12 cellular contexts compared by ENCODE assay signal in the genomic region with DNA sequence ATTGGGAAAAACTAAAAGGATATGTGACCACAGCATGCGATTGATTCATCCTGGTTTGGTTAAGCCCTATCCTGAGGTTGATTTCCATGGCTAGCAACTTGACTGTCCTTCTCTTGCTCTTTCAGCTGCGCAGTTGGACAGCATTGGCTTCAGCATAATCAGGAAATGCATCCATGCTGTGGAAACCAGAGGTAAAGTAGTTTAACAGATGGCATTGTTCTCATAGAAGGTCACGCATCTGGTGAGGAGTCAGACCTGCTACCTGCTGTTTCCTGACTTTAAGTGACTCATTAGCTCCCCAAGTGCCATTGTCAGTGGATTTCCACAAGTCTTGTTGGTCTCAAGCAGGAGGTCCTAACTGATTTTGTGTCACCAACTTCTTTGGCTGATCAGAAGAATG.
DNase-seq lines count a peak whose midpoint lies in the region; ATAC-seq, FAIRE-seq and TF ChIP-seq lines count a peak whose summit lies in the region.
"Had no signal": no experiment of that assay in that cellular context is flagged by ENCODE, and none has a peak within 500 bp of the region (broad histone marks: within the 10 kb centered on the region; RNA-seq: fewer than 3 reads in every experiment).

No MANE protein-coding gene starts in this region.

- TF ChIP-seq POLR2A in GM12878 (IDR thresholded peaks at IDR 0.05; ENCODE audit: low read depth, low read length): no peak

- CTCF ChIA-PET in GM12878 (lab: Yijun Ruan, JAX): interaction anchor here (1.0 to 2.6 kb wide), 5 partner anchors 13 to 145 kb away, joined by 3 to 14 read pairs (median 3); no protein-coding TSS in a partner anchor

- H3K4me1 Mint-ChIP-seq in activated T-cell treated with anti-CD3 and anti-CD28 coated beads, Interleukin-2, amount 50 U/mL, for 72 hours (ENCODE audit: low read depth): peaks cover 52% of the 10 kb centered on the region

- no peak for FAIRE-seq in GM12878 (lab: Jason Lieb, UNC)

- intact Hi-C loops in GM12878 (cut with micrococcal nuclease; ENCODE audit: unreplicated experiment): loop anchor here (2.0 kb wide), 1 partner anchor 14 kb away; no protein-coding TSS in a partner anchor

- no peak for TF ChIP-seq EP300 in GM12878 (IDR thresholded peaks at IDR 0.05; ENCODE audit: borderline replicate concordance in 1 of 2, control insufficient read depth in 1 of 2, low read depth in 2 of 2, low read length in 2 of 2)

- no peak overlapping the region for H3K4me2 ChIP-seq in GM12878 (ENCODE audit: control insufficient read depth, insufficient read depth)

- in situ Hi-C loops in GM12878 (cut with MboI): no loop called here

- H3K4me3 ChIP-seq in GM12878: no peak overlapping the region

- no peaks in the 10 kb centered on the region; the same call in 2 of the 3 replicates for H3K9me3 ChIP-seq in GM12878 (replicated peaks; ENCODE audit: control insufficient read depth, insufficient read depth, low read length)
- H3K9me3 ChIP-seq: BE2C had no signal

- no TSS peak for BruUV-seq in GM12878 (replicated peaks; lab: Mats Ljungman, UMichigan)

- H3K36me3 ChIP-seq in GM12878 (ENCODE audit: control insufficient read depth in 2 of 2, insufficient read depth in 2 of 2, low read length in 1 of 2): peaks cover 1 to 2% of the 10 kb centered on the region in 2 experiments; a peak in 1 of 4 replicates
- H3K36me3 ChIP-seq: BE2C had no signal

- peak overlapping the region; percentile 64 for H3K27ac Mint-ChIP-seq in activated T-cell treated with anti-CD3 and anti-CD28 coated beads, Interleukin-2, amount 50 U/mL, for 72 hours

- no peak for TF ChIP-seq CTCF in GM12878 (IDR thresholded peaks at IDR 0.05 in 2 of 3, conservative IDR thresholded peaks at IDR 0.05 in 1 of 3; ENCODE audit: control insufficient read depth in 2 of 3, extremely low read depth in 1 of 3, insufficient read depth in 1 of 3, low read depth in 3 of 3, low read length in 3 of 3)

- peak overlapping the region; percentile 65; the same call in 1 of the 2 replicates for H3K27ac ChIP-seq in GM12878 (ENCODE audit: control insufficient read depth, insufficient read depth)

- RAD21 ChIA-PET in GM12878 (lab: Charles Lee; ENCODE audit: unreplicated experiment): interaction anchor here (0.8 to 5.0 kb wide), 19 partner anchors 8 to 392 kb away, joined by 3 to 47 read pairs (median 4); no protein-coding TSS in a partner anchor

- TF ChIP-seq RAD21 in GM12878 (IDR thresholded peaks at IDR 0.05; ENCODE audit: insufficient read depth, low read depth, low read length): no peak

- H3K9me3 Mint-ChIP-seq in activated T-cell treated with anti-CD3 and anti-CD28 coated beads, Interleukin-2, amount 50 U/mL, for 72 hours: peaks cover 0 to 3% of the 10 kb centered on the region in 2 donors
- H3K9me3 Mint-ChIP-seq: effector memory CD8-positive, alpha-beta T cell had no signal

- ATAC-seq in activated T-cell treated with anti-CD3 and anti-CD28 coated beads, Interleukin-2, amount 50 U/mL, for 72 hours (replicated peaks in 1 of 2): peak; percentile 22 to 32
- ATAC-seq in GM12878 (peak; percentile 6), HG03108 (IDR thresholded peaks at IDR 0.05; ENCODE audit: unreplicated experiment) (no peak)
- ATAC-seq: effector memory CD8-positive, alpha-beta T cell had no signal

- H3K4me1 ChIP-seq in GM12878 (ENCODE audit: control insufficient read depth, insufficient read depth, low read length): peaks cover 31% of the 10 kb centered on the region

- H3K36me3 Mint-ChIP-seq in activated T-cell treated with anti-CD3 and anti-CD28 coated beads, Interleukin-2, amount 50 U/mL, for 72 hours (ENCODE audit: insufficient read depth in 2 of 2): peaks cover 4 to 14% of the 10 kb centered on the region in 2 donors

- H3K27me3 Mint-ChIP-seq in activated T-cell treated with anti-CD3 and anti-CD28 coated beads, Interleukin-2, amount 50 U/mL, for 72 hours (ENCODE audit: low read depth): no peaks in the 10 kb centered on the region
- H3K27me3 Mint-ChIP-seq: effector memory CD8-positive, alpha-beta T cell had no signal

- DNase-seq in activated T-cell treated with anti-CD3 and anti-CD28 coated beads, Interleukin-2, amount 50 U/mL, for 72 hours: no peak
- DNase-seq in activated T-cell treated with anti-CD3 and anti-CD28 coated beads, Interleukin-2, amount 50 U/mL, for 48 hours: no peak
- DNase-seq in NCI-H146 treated with DMSO at 0.1 percent for 48 hours (lab: John Stamatoyannopoulos, UW; ENCODE audit: unreplicated experiment): peak; percentile 25
- no peak for DNase-seq in GM12878 (ENCODE audit: low read depth, low spot score)
- DNase-seq in pulmonary artery endothelial cell (ENCODE audit: low read depth, low spot score): peak; percentile 87
- DNase-seq in kidney glomerular epithelial cell (lab: John Stamatoyannopoulos, UW): no peak
- DNase-seq in amniotic stem cell (lab: John Stamatoyannopoulos, UW): no peak
- DNase-seq: BE2C; effector memory CD8-positive, alpha-beta T cell; hypothalamus; NCI-H1436 had no signal

- peak overlapping the region; percentile 24 to 35 for H3K4me3 Mint-ChIP-seq in activated T-cell treated with anti-CD3 and anti-CD28 coated beads, Interleukin-2, amount 50 U/mL, for 72 hours
- H3K4me3 Mint-ChIP-seq: effector memory CD8-positive, alpha-beta T cell had no signal

- H3K79me2 ChIP-seq in GM12878 (ENCODE audit: control insufficient read depth, insufficient read depth, low read length): no peaks in the 10 kb centered on the region; the same call in 1 of the 2 replicates

- H2AFZ ChIP-seq in GM12878 (ENCODE audit: control insufficient read depth, low read depth, low read length): no peak overlapping the region

- POLR2A ChIA-PET in GM12878 (lab: Charles Lee): interaction anchor here (0.6 to 7.6 kb wide), 7 partner anchors 9 to 130 kb away, joined by 3 to 62 read pairs (median 6); no protein-coding TSS in a partner anchor

- H3K27me3 ChIP-seq in GM12878 (replicated peaks in 1 of 2; ENCODE audit: control insufficient read depth in 2 of 2, insufficient read depth in 2 of 2, low read length in 1 of 2): no peaks in the 10 kb centered on the region
- H3K27me3 ChIP-seq: BE2C had no signal

- 91% methylated on average over 3 of the region's 3 CpGs for WGBS in GM12878 (ENCODE audit: insufficient coverage, insufficient replicate concordance, low lambda C conversion rate, missing lambda C conversion rate)

- no peaks in the 10 kb centered on the region for H4K20me1 ChIP-seq in GM12878 (ENCODE audit: control insufficient read depth, insufficient read depth)

- SMC1A ChIA-PET in GM12878 (lab: Charles Lee; ENCODE audit: uncharacterized antibody, unreplicated experiment): interaction anchor here (0.7 to 24.2 kb wide), 18 partner anchors 10 to 194 kb away, joined by 3 to 441 read pairs (median 3); no protein-coding TSS in a partner anchor

- H3K9ac ChIP-seq in GM12878 (ENCODE audit: control insufficient read depth, insufficient read depth, low read length): no peak overlapping the region

TF ChIP-seq in GM12878, 131 proteins besides CTCF, POLR2A, EP300 and RAD21:
- TF ChIP-seq ZBED1 (IDR thresholded peaks at IDR 0.05; ENCODE audit: borderline replicate concordance) (no peak), CBFB (IDR thresholded peaks at IDR 0.05; ENCODE audit: low read depth) (no peak), CBX3 (IDR thresholded peaks at IDR 0.05; ENCODE audit: borderline replicate concordance, low read depth) (no peak), JUND (IDR thresholded peaks at IDR 0.05; ENCODE audit: low read depth, low read length) (no peak), GATAD2B (conservative IDR thresholded peaks at IDR 0.05; ENCODE audit: low read depth) (no peak), MEF2A (IDR thresholded peaks at IDR 0.05; ENCODE audit: insufficient read depth, low read depth, low read length) (no peak), FOXK2 (IDR thresholded peaks at IDR 0.05) (no peak), BRCA1 (IDR thresholded peaks at IDR 0.05; ENCODE audit: low read depth, low read length) (no peak), TARDBP (IDR thresholded peaks at IDR 0.05; ENCODE audit: borderline replicate concordance) (no peak), RB1 (IDR thresholded peaks at IDR 0.05; ENCODE audit: borderline replicate concordance) (no peak), ZNF274 (IDR thresholded peaks at IDR 0.05; ENCODE audit: insufficient read depth, insufficient read length) (no peak)
- TF ChIP-seq, protein P1, sequence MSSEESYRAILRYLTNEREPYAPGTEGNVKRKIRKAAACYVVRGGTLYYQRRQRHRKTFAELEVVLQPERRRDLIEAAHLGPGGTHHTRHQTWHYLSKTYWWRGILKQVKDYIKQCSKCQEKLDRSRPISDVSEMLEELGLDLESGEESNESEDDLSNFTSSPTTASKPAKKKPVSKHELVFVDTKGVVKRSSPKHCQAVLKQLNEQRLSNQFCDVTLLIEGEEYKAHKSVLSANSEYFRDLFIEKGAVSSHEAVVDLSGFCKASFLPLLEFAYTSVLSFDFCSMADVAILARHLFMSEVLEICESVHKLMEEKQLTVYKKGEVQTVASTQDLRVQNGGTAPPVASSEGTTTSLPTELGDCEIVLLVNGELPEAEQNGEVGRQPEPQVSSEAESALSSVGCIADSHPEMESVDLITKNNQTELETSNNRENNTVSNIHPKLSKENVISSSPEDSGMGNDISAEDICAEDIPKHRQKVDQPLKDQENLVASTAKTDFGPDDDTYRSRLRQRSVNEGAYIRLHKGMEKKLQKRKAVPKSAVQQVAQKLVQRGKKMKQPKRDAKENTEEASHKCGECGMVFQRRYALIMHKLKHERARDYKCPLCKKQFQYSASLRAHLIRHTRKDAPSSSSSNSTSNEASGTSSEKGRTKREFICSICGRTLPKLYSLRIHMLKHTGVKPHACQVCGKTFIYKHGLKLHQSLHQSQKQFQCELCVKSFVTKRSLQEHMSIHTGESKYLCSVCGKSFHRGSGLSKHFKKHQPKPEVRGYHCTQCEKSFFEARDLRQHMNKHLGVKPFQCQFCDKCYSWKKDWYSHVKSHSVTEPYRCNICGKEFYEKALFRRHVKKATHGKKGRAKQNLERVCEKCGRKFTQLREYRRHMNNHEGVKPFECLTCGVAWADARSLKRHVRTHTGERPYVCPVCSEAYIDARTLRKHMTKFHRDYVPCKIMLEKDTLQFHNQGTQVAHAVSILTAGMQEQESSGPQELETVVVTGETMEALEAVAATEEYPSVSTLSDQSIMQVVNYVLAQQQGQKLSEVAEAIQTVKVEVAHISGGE (CRISPR knock-in tag; IDR thresholded peaks at IDR 0.05): no peak
TF ChIP-seq in GM12878: peak in this region for 0.

Comparison
In these comparisons a context has a peak if more than half of its experiments do, and no peak if none do; other contexts are left out.
1. DNase-seq: peak in NCI-H146 treated with DMSO at 0.1 percent for 48 hours (single experiment) and pulmonary artery endothelial cell (single experiment); none in activated T-cell treated with anti-CD3 and anti-CD28 coated beads, Interleukin-2, amount 50 U/mL, for 72 hours (0 of 2), activated T-cell treated with anti-CD3 and anti-CD28 coated beads, Interleukin-2, amount 50 U/mL, for 48 hours (0 of 2), GM12878 (single experiment), kidney glomerular epithelial cell (single experiment) and amniotic stem cell (single experiment).